In the genomic region with DNA sequence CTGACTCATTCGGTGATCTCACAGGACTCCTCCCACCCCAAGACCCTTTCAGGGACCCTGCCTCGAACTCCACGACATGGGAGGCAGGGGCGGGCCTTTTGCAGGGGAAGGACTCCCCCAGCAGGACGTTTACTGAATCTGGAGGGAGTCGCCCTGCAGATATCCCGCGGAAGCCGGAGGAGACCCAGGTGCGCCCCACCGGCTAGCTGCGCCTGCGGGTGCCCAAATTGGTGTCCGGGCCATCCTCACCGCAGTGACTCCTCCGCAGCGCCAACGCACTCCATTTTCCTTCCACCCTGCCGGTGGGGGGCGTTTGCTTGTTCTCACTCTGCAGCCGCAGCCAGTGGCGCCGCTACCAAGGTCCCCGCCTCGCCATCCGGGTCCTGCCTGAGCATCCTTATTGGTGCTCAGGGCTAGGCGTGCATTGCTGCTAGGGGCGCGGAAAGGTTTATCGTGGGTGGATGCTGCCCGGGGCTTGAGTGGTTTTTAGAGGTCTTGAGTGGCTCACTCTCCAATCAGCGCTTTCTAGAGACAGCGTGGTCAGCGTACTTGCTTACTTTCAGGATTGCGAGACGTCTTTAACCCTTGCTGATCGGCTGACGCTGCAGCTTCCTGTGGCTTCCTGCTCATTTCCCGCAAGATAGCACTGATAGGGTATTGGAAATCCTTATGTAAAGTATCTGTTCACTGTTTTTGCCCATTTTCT, we compare ENCODE assay signal across 8 cellular contexts.
DNase-seq lines count a peak whose midpoint lies in the region; TF ChIP-seq lines count a peak whose summit lies in the region.

No MANE protein-coding gene starts in this region.

- H3K36me3 Mint-ChIP-seq in HFFc6 (ENCODE audit: low read depth), result no peaks in the 10 kb centered on the region

- peaks cover 14% of the 10 kb centered on the region for H3K4me1 Mint-ChIP-seq in HFFc6 (ENCODE audit: low read depth)

- H3K4me3 Mint-ChIP-seq in HFFc6, result peak overlapping the region; percentile 90

- DNase-seq in GM12865 (ENCODE audit: low read depth) (peak; percentile 51), HFFc6 (peak; percentile 79), NCI-H187 (lab: John Stamatoyannopoulos, UW) (peak; percentile 8 to 54), cardiac fibroblast (ENCODE audit: low read depth in 2 of 2) (peak; percentile 81 to 87), islet precursor cell (peak; percentile 98), 8988T (no peak)
- peak; percentile 19 to 40 (median 31) for DNase-seq in activated CD4-positive, CD25-positive, alpha-beta regulatory T cell (lab: John Stamatoyannopoulos, UW)
- DNase-seq in stimulated activated CD4-positive, alpha-beta T cell treated with anti-CD3 and anti-CD28 coated beads, Interleukin-12 subunit alpha, Interleukin-12 subunit beta, amount 100 ng/mL, for 48 hours (ENCODE audit: low read depth in 2 of 3, low spot score in 1 of 3), result peak; percentile 49 to 57 (median 56)

- peak overlapping the region; percentile 47 for H3K4me3 ChIP-seq in GM12865 (ENCODE audit: low read depth, low read length)
- H3K4me3 ChIP-seq in cardiac fibroblast (replicated peaks in 1 of 2; ENCODE audit: low read depth in 2 of 2, low read length in 2 of 2), result peak overlapping the region; percentile 57 to 60

- TF ChIP-seq CTCF in GM12865 (IDR thresholded peaks at IDR 0.05; ENCODE audit: insufficient read depth, low read depth, low read length, missing control alignments) (peak; percentile 10), HFFc6 (IDR thresholded peaks at IDR 0.05) (peak; percentile 73), cardiac fibroblast (IDR thresholded peaks at IDR 0.05; ENCODE audit: low read depth, low read length) (peak; percentile 27)

- H3K9me3 Mint-ChIP-seq in HFFc6, result no peaks in the 10 kb centered on the region

- H3K27me3 Mint-ChIP-seq in HFFc6 (ENCODE audit: insufficient read depth), result peaks cover 19% of the 10 kb centered on the region

- no peak overlapping the region for H3K27ac Mint-ChIP-seq in HFFc6

Comparison
In these comparisons a context has a peak if more than half of its experiments do, and no peak if none do; other contexts are left out.
1. CTCF ChIP-seq: peak in every context shown above with its lines; median percentile 73 in HFFc6; 27 in cardiac fibroblast; 10 in GM12865.